ENCODE assay signal across 22 cellular contexts in the genomic region with DNA sequence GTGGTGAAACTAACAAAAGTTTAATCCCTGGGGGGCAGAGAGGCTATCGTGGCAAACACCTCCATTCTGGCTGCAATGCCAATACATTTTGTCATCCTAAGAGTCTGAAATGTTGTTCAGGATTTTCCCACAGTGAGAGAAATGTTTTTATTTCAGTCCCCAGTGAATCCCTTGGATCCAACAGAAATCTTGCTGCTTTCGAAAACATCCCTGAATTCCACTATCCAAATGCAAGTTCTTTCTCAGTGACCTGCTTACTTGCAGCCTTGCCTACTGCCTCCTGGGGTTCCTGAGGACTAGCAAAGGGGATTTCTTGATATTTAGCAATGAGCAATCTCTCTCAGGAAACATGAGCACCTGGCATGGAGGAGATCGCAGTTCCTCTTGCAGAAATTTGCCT.
"Had no signal": no experiment of that assay in that cellular context is flagged by ENCODE, and none has a peak within 500 bp of the region (broad histone marks: within the 10 kb centered on the region; RNA-seq: fewer than 3 reads in every experiment).

No MANE protein-coding gene starts in this region.

- ATAC-seq: activated T-cell treated with anti-CD3 and anti-CD28 coated beads, Interleukin-2, amount 50 U/mL, for 72 hours; foreskin keratinocyte had no signal

- H3K9me3 Mint-ChIP-seq: activated T-cell treated with anti-CD3 and anti-CD28 coated beads, Interleukin-2, amount 50 U/mL, for 72 hours; immature natural killer cell; neural progenitor cell had no signal

- H3K4me3 Mint-ChIP-seq: activated T-cell treated with anti-CD3 and anti-CD28 coated beads, Interleukin-2, amount 50 U/mL, for 72 hours; immature natural killer cell; naive B cell; neural progenitor cell had no signal

- H3K36me3 ChIP-seq: esophagus squamous epithelium, neural progenitor cell, ovary, sigmoid colon, spleen, tibial nerve, WERI-Rb-1 had no signal

- H3K4me3 ChIP-seq: esophagus squamous epithelium, mucosa of descending colon, neural progenitor cell, ovary, sigmoid colon, spleen, tibial nerve had no signal

- H3K36me3 Mint-ChIP-seq: immature natural killer cell, naive B cell, neural progenitor cell had no signal

- DNase-seq: activated CD4-positive, alpha-beta T cell treated with anti-CD3 and anti-CD28 coated beads for 1 hour; activated effector memory CD4-positive, alpha-beta T cell treated with anti-CD3 and anti-CD28 coated beads, Interleukin-2, amount 50 U/mL, for 16 hours; activated naive CD4-positive, alpha-beta T cell treated with anti-CD3 and anti-CD28 coated beads, Interleukin-2, amount 50 U/mL, for 16 hours; activated T-cell treated with anti-CD3 and anti-CD28 coated beads, Interleukin-2, amount 50 U/mL, for 72 hours; dermis blood vessel endothelial cell; effector memory CD4-positive, alpha-beta T cell; esophagus squamous epithelium; foreskin keratinocyte; immature natural killer cell; kidney glomerular epithelial cell; mesenchymal stem cell; naive B cell; ovary; sigmoid colon; spleen; stimulated activated naive CD4-positive, alpha-beta T cell; SW 1271; T-helper 2 cell; WERI-Rb-1 had no signal

- H3K27me3 ChIP-seq: neural progenitor cell, ovary, sigmoid colon, tibial nerve had no signal

- H3K4me1 ChIP-seq: esophagus squamous epithelium, foreskin keratinocyte, neural progenitor cell, sigmoid colon, spleen, tibial nerve had no signal

- H3K4me2 ChIP-seq: neural progenitor cell had no signal

- H2AFZ ChIP-seq: neural progenitor cell had no signal

- H3K9me3 ChIP-seq: esophagus squamous epithelium, mucosa of descending colon, ovary, sigmoid colon, spleen, tibial nerve had no signal

- H3K27ac ChIP-seq: esophagus squamous epithelium, foreskin keratinocyte, neural progenitor cell, ovary, sigmoid colon, spleen, tibial nerve, WERI-Rb-1 had no signal

- H3K4me1 Mint-ChIP-seq: immature natural killer cell, naive B cell had no signal

- H3K27me3 Mint-ChIP-seq: naive B cell had no signal

- H3K27ac Mint-ChIP-seq: activated T-cell treated with anti-CD3 and anti-CD28 coated beads, Interleukin-2, amount 50 U/mL, for 72 hours; immature natural killer cell; naive B cell; neural progenitor cell had no signal
